ENCODE assay signal across 1 cellular context in the genomic region with DNA sequence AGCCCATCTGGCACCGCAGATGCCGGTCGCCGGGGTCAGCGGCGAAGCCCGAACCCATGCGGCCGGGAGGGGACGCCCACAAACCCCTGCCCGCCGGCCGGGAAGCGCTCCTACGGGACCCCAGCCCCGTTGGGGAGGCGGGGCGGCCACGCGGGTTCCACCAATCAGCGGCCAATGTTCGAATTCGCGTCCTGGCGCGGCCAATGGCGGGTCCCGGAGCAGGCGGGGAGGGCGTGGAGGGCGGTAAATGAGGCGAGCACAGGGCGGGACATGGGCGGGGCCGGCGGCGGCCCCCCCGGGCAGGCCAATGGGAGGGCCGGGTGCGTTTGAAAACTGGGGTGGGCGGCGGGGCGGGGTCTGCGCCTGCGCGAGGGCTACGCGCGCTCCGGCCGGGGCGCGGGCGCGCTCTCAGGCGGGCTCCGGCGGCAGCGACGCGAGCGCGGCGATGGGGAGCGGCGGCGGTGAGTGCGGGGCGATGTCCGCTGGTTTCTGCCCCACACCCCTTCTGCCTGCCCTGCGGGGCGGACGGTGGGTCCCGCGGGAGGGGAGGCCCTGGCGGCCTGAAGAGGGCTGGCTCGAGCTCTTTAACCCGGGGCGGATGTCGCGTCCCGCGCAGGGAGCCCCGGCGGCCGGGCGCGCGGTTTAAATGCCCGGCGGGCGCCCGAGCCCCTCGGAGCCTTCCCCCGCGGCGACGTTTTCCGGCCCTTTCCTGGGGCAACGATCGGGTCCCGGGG.
TF ChIP-seq lines count a peak whose summit lies in the region.

A gene with protein sequence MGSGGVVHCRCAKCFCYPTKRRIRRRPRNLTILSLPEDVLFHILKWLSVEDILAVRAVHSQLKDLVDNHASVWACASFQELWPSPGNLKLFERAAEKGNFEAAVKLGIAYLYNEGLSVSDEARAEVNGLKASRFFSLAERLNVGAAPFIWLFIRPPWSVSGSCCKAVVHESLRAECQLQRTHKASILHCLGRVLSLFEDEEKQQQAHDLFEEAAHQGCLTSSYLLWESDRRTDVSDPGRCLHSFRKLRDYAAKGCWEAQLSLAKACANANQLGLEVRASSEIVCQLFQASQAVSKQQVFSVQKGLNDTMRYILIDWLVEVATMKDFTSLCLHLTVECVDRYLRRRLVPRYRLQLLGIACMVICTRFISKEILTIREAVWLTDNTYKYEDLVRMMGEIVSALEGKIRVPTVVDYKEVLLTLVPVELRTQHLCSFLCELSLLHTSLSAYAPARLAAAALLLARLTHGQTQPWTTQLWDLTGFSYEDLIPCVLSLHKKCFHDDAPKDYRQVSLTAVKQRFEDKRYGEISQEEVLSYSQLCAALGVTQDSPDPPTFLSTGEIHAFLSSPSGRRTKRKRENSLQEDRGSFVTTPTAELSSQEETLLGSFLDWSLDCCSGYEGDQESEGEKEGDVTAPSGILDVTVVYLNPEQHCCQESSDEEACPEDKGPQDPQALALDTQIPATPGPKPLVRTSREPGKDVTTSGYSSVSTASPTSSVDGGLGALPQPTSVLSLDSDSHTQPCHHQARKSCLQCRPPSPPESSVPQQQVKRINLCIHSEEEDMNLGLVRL (plus strand): TSS at position 411 of the 734 bp plus-strand sequence. CDS start 35 bp downstream, at position 446.

TF ChIP-seq in GM12878, 131 proteins besides CTCF, POLR2A, EP300 and RAD21 (continued from another document and continues in another):
- TF ChIP-seq, protein P1, sequence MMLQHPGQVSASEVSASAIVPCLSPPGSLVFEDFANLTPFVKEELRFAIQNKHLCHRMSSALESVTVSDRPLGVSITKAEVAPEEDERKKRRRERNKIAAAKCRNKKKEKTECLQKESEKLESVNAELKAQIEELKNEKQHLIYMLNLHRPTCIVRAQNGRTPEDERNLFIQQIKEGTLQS (IDR thresholded peaks at IDR 0.05; ENCODE audit: borderline replicate concordance, extremely low read depth, low read depth, low read length): no peak
- TF ChIP-seq CBX5 (IDR thresholded peaks at IDR 0.05; ENCODE audit: low read depth): no peak
- no peak for TF ChIP-seq YBX1 (IDR thresholded peaks at IDR 0.05)
- no peak for TF ChIP-seq RUNX3 (IDR thresholded peaks at IDR 0.05; ENCODE audit: low read length)
- no peak for TF ChIP-seq STAT3 (IDR thresholded peaks at IDR 0.05; ENCODE audit: low read depth, low read length)
- no peak for TF ChIP-seq NR2C2 (IDR thresholded peaks at IDR 0.05; ENCODE audit: borderline replicate concordance, control insufficient read depth, insufficient read length, low read depth)
- TF ChIP-seq ZNF24 (IDR thresholded peaks at IDR 0.05): no peak
- TF ChIP-seq KLF5 (IDR thresholded peaks at IDR 0.05; ENCODE audit: partially characterized antibody): no peak
- TF ChIP-seq BRCA1 (IDR thresholded peaks at IDR 0.05; ENCODE audit: low read depth, low read length): no peak
- no peak for TF ChIP-seq IRF4 (IDR thresholded peaks at IDR 0.05; ENCODE audit: low read depth, low read length)
- no peak for TF ChIP-seq HDGF (IDR thresholded peaks at IDR 0.05)
- TF ChIP-seq, protein P2, sequence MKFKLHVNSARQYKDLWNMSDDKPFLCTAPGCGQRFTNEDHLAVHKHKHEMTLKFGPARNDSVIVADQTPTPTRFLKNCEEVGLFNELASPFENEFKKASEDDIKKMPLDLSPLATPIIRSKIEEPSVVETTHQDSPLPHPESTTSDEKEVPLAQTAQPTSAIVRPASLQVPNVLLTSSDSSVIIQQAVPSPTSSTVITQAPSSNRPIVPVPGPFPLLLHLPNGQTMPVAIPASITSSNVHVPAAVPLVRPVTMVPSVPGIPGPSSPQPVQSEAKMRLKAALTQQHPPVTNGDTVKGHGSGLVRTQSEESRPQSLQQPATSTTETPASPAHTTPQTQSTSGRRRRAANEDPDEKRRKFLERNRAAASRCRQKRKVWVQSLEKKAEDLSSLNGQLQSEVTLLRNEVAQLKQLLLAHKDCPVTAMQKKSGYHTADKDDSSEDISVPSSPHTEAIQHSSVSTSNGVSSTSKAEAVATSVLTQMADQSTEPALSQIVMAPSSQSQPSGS (IDR thresholded peaks at IDR 0.05; ENCODE audit: low read length): no peak
- no peak for TF ChIP-seq ZNF622 (IDR thresholded peaks at IDR 0.05)
- no peak for TF ChIP-seq CBX3 (IDR thresholded peaks at IDR 0.05; ENCODE audit: borderline replicate concordance, low read depth)
- no peak for TF ChIP-seq CHD4 (IDR thresholded peaks at IDR 0.05)
- no peak for TF ChIP-seq SUZ12 (IDR thresholded peaks at IDR 0.05; ENCODE audit: unreplicated experiment)
- peak; percentile 68; the same call in 1 of the 2 replicates for TF ChIP-seq SMARCA5 (IDR thresholded peaks at IDR 0.05)
- TF ChIP-seq RFX5 (IDR thresholded peaks at IDR 0.05; ENCODE audit: low read depth, low read length): peak; percentile 80; the same call in 1 of the 2 replicates
- no peak for TF ChIP-seq TARDBP (IDR thresholded peaks at IDR 0.05; ENCODE audit: borderline replicate concordance)
- peak; percentile 40; the same call in 1 of the 2 replicates for TF ChIP-seq FOXM1 (IDR thresholded peaks at IDR 0.05; ENCODE audit: low read depth, low read length)
- TF ChIP-seq ZSCAN29 (IDR thresholded peaks at IDR 0.05): no peak
- no peak for TF ChIP-seq TCF3 (IDR thresholded peaks at IDR 0.05; ENCODE audit: borderline replicate concordance, insufficient read depth, low read depth, low read length)
- TF ChIP-seq, protein P3, sequence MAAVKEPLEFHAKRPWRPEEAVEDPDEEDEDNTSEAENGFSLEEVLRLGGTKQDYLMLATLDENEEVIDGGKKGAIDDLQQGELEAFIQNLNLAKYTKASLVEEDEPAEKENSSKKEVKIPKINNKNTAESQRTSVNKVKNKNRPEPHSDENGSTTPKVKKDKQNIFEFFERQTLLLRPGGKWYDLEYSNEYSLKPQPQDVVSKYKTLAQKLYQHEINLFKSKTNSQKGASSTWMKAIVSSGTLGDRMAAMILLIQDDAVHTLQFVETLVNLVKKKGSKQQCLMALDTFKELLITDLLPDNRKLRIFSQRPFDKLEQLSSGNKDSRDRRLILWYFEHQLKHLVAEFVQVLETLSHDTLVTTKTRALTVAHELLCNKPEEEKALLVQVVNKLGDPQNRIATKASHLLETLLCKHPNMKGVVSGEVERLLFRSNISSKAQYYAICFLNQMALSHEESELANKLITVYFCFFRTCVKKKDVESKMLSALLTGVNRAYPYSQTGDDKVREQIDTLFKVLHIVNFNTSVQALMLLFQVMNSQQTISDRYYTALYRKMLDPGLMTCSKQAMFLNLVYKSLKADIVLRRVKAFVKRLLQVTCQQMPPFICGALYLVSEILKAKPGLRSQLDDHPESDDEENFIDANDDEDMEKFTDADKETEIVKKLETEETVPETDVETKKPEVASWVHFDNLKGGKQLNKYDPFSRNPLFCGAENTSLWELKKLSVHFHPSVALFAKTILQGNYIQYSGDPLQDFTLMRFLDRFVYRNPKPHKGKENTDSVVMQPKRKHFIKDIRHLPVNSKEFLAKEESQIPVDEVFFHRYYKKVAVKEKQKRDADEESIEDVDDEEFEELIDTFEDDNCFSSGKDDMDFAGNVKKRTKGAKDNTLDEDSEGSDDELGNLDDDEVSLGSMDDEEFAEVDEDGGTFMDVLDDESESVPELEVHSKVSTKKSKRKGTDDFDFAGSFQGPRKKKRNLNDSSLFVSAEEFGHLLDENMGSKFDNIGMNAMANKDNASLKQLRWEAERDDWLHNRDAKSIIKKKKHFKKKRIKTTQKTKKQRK (IDR thresholded peaks at IDR 0.05; ENCODE audit: low read depth, low read length): no peak
- no peak for TF ChIP-seq EZH2 (IDR thresholded peaks at IDR 0.05; ENCODE audit: borderline replicate concordance, control insufficient read depth, low read depth, low read length)
- peak; percentile 65; the same call in 1 of the 2 replicates for TF ChIP-seq RB1 (IDR thresholded peaks at IDR 0.05; ENCODE audit: borderline replicate concordance)
- peak; percentile 91; the same call in 1 of the 2 replicates for TF ChIP-seq LARP7 (IDR thresholded peaks at IDR 0.05)
- TF ChIP-seq, protein P4, sequence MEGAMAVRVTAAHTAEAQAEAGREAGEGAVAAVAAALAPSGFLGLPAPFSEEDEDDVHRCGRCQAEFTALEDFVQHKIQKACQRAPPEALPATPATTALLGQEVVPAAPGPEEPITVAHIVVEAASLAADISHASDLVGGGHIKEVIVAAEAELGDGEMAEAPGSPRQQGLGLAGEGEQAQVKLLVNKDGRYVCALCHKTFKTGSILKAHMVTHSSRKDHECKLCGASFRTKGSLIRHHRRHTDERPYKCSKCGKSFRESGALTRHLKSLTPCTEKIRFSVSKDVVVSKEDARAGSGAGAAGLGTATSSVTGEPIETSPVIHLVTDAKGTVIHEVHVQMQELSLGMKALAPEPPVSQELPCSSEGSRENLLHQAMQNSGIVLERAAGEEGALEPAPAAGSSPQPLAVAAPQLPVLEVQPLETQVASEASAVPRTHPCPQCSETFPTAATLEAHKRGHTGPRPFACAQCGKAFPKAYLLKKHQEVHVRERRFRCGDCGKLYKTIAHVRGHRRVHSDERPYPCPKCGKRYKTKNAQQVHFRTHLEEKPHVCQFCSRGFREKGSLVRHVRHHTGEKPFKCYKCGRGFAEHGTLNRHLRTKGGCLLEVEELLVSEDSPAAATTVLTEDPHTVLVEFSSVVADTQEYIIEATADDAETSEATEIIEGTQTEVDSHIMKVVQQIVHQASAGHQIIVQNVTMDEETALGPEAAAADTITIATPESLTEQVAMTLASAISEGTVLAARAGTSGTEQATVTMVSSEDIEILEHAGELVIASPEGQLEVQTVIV (IDR thresholded peaks at IDR 0.05; ENCODE audit: borderline replicate concordance, partially characterized antibody): no peak
- TF ChIP-seq, protein P5, sequence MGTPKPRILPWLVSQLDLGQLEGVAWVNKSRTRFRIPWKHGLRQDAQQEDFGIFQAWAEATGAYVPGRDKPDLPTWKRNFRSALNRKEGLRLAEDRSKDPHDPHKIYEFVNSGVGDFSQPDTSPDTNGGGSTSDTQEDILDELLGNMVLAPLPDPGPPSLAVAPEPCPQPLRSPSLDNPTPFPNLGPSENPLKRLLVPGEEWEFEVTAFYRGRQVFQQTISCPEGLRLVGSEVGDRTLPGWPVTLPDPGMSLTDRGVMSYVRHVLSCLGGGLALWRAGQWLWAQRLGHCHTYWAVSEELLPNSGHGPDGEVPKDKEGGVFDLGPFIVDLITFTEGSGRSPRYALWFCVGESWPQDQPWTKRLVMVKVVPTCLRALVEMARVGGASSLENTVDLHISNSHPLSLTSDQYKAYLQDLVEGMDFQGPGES (IDR thresholded peaks at IDR 0.05): peak; percentile 60; the same call in 1 of the 2 replicates
- no peak for TF ChIP-seq MYB (IDR thresholded peaks at IDR 0.05; ENCODE audit: borderline replicate concordance, low read depth, low read length)
- no peak for TF ChIP-seq RBBP5 (conservative IDR thresholded peaks at IDR 0.05)
- no peak for TF ChIP-seq MTA3 (IDR thresholded peaks at IDR 0.05; ENCODE audit: borderline replicate concordance, low read length)
- no peak for TF ChIP-seq MEF2A (IDR thresholded peaks at IDR 0.05; ENCODE audit: insufficient read depth, low read depth, low read length)
- TF ChIP-seq BACH1 (IDR thresholded peaks at IDR 0.05; ENCODE audit: borderline replicate concordance): peak; percentile 47; the same call in 1 of the 2 replicates
- TF ChIP-seq SRF (IDR thresholded peaks at IDR 0.05; ENCODE audit: low read depth in 2 of 2, low read length in 2 of 2): no peak
- TF ChIP-seq JUNB (IDR thresholded peaks at IDR 0.05): no peak
- TF ChIP-seq ASH2L (IDR thresholded peaks at IDR 0.05; ENCODE audit: borderline replicate concordance, low read depth): no peak; the same call in 1 of the 2 replicates
- TF ChIP-seq, protein P6, sequence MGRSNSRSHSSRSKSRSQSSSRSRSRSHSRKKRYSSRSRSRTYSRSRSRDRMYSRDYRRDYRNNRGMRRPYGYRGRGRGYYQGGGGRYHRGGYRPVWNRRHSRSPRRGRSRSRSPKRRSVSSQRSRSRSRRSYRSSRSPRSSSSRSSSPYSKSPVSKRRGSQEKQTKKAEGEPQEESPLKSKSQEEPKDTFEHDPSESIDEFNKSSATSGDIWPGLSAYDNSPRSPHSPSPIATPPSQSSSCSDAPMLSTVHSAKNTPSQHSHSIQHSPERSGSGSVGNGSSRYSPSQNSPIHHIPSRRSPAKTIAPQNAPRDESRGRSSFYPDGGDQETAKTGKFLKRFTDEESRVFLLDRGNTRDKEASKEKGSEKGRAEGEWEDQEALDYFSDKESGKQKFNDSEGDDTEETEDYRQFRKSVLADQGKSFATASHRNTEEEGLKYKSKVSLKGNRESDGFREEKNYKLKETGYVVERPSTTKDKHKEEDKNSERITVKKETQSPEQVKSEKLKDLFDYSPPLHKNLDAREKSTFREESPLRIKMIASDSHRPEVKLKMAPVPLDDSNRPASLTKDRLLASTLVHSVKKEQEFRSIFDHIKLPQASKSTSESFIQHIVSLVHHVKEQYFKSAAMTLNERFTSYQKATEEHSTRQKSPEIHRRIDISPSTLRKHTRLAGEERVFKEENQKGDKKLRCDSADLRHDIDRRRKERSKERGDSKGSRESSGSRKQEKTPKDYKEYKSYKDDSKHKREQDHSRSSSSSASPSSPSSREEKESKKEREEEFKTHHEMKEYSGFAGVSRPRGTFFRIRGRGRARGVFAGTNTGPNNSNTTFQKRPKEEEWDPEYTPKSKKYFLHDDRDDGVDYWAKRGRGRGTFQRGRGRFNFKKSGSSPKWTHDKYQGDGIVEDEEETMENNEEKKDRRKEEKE (IDR thresholded peaks at IDR 0.05): no peak
- no peak for TF ChIP-seq CHD1 (IDR thresholded peaks at IDR 0.05; ENCODE audit: low read depth, low read length)
- no peak for TF ChIP-seq NFXL1 (IDR thresholded peaks at IDR 0.05; ENCODE audit: borderline replicate concordance)
- TF ChIP-seq SPI1 (IDR thresholded peaks at IDR 0.05; ENCODE audit: borderline replicate concordance, insufficient read depth, low read depth, low read length): no peak
- no peak for TF ChIP-seq SUPT20H (IDR thresholded peaks at IDR 0.05; ENCODE audit: borderline replicate concordance, control insufficient read depth, low read depth, low read length)
- no peak for TF ChIP-seq HCFC1 (IDR thresholded peaks at IDR 0.05; ENCODE audit: low read length)
- TF ChIP-seq FOS (IDR thresholded peaks at IDR 0.05; ENCODE audit: borderline replicate concordance, extremely low read depth, insufficient read length): peak; percentile 49
- TF ChIP-seq ETV6 (conservative IDR thresholded peaks at IDR 0.05 in 1 of 2, IDR thresholded peaks at IDR 0.05 in 1 of 2; ENCODE audit: borderline replicate concordance in 1 of 2, low read depth in 1 of 2): no peak
- TF ChIP-seq ZNF207 (IDR thresholded peaks at IDR 0.05; ENCODE audit: borderline replicate concordance): no peak
- TF ChIP-seq POLR2AphosphoS2 (IDR thresholded peaks at IDR 0.05; ENCODE audit: low read depth, low read length): no peak
- TF ChIP-seq POU2F2 (IDR thresholded peaks at IDR 0.05; ENCODE audit: borderline replicate concordance, low read depth, low read length): peak; percentile 37; the same call in 2 of the 3 replicates
- no peak for TF ChIP-seq TBL1XR1 (IDR thresholded peaks at IDR 0.05; ENCODE audit: low read depth, low read length)
- no peak for TF ChIP-seq SMAD1 (IDR thresholded peaks at IDR 0.05; ENCODE audit: low read depth, partially characterized antibody)
- no peak for TF ChIP-seq SREBF2 (IDR thresholded peaks at IDR 0.05; ENCODE audit: low read length)
